ENCODE assay signal across 8 cellular contexts in genomic region chr1:11924334-11925195, GRCh38. TPM values are rescaled to one million over a fixed set of nuclear protein-coding genes. Genes with fewer than 3 reads are reported as not detected.
A peak's percentile ranks its signal among the peaks of the same experiment; 100 is the strongest.
DNase-seq lines count a peak whose midpoint lies in the region; ATAC-seq and TF ChIP-seq lines count a peak whose summit lies in the region.

No MANE protein-coding gene starts in this region.

- H3K4me1 Mint-ChIP-seq in glutamatergic neuron (ENCODE audit: low read depth, unreplicated experiment): peaks cover 13% of the 10 kb centered on the region

- DNase-seq in glutamatergic neuron: no peak
- no peak for DNase-seq in spleen
- no peak for DNase-seq in NCI-H446 treated with DMSO at 0.1 percent for 48 hours (lab: John Stamatoyannopoulos, UW)

- peaks cover 12% of the 10 kb centered on the region for H3K9me3 Mint-ChIP-seq in glutamatergic neuron (ENCODE audit: unreplicated experiment)

- intact Hi-C loops in spleen (cut with DNase I; ENCODE audit: low total_unique reads): no loop called here

- H3K36me3 ChIP-seq in SU-DHL-6 (ENCODE audit: low read length) (peaks cover 4% of the 10 kb centered on the region; the same call in 1 of the 2 replicates), spleen (peaks cover 0 to 45% (median 40%) of the 10 kb centered on the region in 6 donors)

- no peak overlapping the region for H2AFZ ChIP-seq in SU-DHL-6 (ENCODE audit: low read depth, low read length, severe bottlenecking)

- peak overlapping the region; percentile 90 for H3K4me3 Mint-ChIP-seq in glutamatergic neuron (ENCODE audit: unreplicated experiment)

- peaks cover 4% of the 10 kb centered on the region for H3K27me3 Mint-ChIP-seq in glutamatergic neuron (ENCODE audit: unreplicated experiment)

- TF ChIP-seq POLR2A in spleen (IDR thresholded peaks at IDR 0.05): no peak

- peaks cover 16% of the 10 kb centered on the region for H4K20me1 ChIP-seq in SU-DHL-6 (ENCODE audit: low read depth, low read length)

- 55 to 74% (median 68%) methylated on average over 16 of the region's 16 CpGs for WGBS in spleen, 5 donors

- H3K27me3 ChIP-seq in SU-DHL-6 (ENCODE audit: low read length) (no peaks in the 10 kb centered on the region), spleen (replicated peaks in 1 of 7) (no peaks in the 10 kb centered on the region)

- peak overlapping the region; percentile 62 for H3K27ac ChIP-seq in SU-DHL-6 (ENCODE audit: low read depth, low read length)
- peak overlapping the region in 4 of 8 donors; percentile 15 to 90 (median 84) for H3K27ac ChIP-seq in spleen

- H3K4me2 ChIP-seq in SU-DHL-6 (ENCODE audit: low read depth, low read length, poor library complexity, severe bottlenecking): peak overlapping the region; percentile 88

- H3K9ac ChIP-seq in SU-DHL-6 (ENCODE audit: low read length): peak overlapping the region; percentile 64

- H3K9me2 ChIP-seq in SU-DHL-6 (replicated peaks; ENCODE audit: insufficient read depth, low read length): no peaks in the 10 kb centered on the region

- peak overlapping the region; percentile 68 for H3K4me3 ChIP-seq in SU-DHL-6 (ENCODE audit: insufficient read depth, low read length, poor library complexity, severe bottlenecking)
- peak overlapping the region; percentile 48 to 89 (median 64) for H3K4me3 ChIP-seq in spleen

- peaks cover 48% of the 10 kb centered on the region for H3K79me2 ChIP-seq in SU-DHL-6 (ENCODE audit: insufficient read depth, low read length)

- H3F3A ChIP-seq in SU-DHL-6 (ENCODE audit: insufficient read depth): peaks cover 9% of the 10 kb centered on the region

- ATAC-seq in GM21723 (IDR thresholded peaks at IDR 0.05; ENCODE audit: unreplicated experiment) (peak; percentile 11), HG03520 (IDR thresholded peaks at IDR 0.05; ENCODE audit: unreplicated experiment) (no peak), GM19452 (IDR thresholded peaks at IDR 0.05; ENCODE audit: unreplicated experiment) (no peak), GM21825 (IDR thresholded peaks at IDR 0.05; ENCODE audit: unreplicated experiment) (no peak)

- H3K9me3 ChIP-seq in SU-DHL-6 (ENCODE audit: insufficient read depth, low read length) (no peaks in the 10 kb centered on the region), spleen (no peaks in the 10 kb centered on the region)

- no peaks in the 10 kb centered on the region for H3K36me3 Mint-ChIP-seq in glutamatergic neuron (ENCODE audit: unreplicated experiment)

- H3K4me1 ChIP-seq in spleen: peaks cover 27 to 74% (median 64%) of the 10 kb centered on the region in 6 donors

- H3K27ac Mint-ChIP-seq in glutamatergic neuron (ENCODE audit: unreplicated experiment): peak overlapping the region; percentile 66

- TF ChIP-seq CTCF in SU-DHL-6 (IDR thresholded peaks at IDR 0.05; ENCODE audit: insufficient read depth, low read length, poor library complexity, severe bottlenecking) (no peak), glutamatergic neuron (IDR thresholded peaks at IDR 0.05; ENCODE audit: partially characterized antibody, unreplicated experiment) (no peak), spleen (IDR thresholded peaks at IDR 0.05 in 8 of 11, conservative IDR thresholded peaks at IDR 0.05 in 3 of 11) (no peak)

RNA-seq across cellular contexts. Expression of gene KIAA2013, which starts 1.7 kb away (rescaled TPM):
- 35.7 TPM for total RNA-seq in glutamatergic neuron (ENCODE audit: unreplicated experiment)
- 10 to 100 TPM; 39.0 to 93.0 (median 45.8) TPM for total RNA-seq in spleen
- 10 to 100 TPM; 20.7 to 36.2 (median 26.5) TPM for polyA plus RNA-seq in spleen

RNA-seq across cellular contexts. Expression of gene PLOD1, which starts 10.0 kb away (rescaled TPM):
- total RNA-seq in glutamatergic neuron (ENCODE audit: unreplicated experiment): 113 TPM
- total RNA-seq in spleen: 10 to 100 TPM; 40.0 to 53.4 (median 46.4) TPM
- 10 to 100 TPM; 11.6 to 19.7 (median 14.5) TPM for polyA plus RNA-seq in spleen

RNA-seq across cellular contexts. Expression of gene MFN2, which starts 55.7 kb away (rescaled TPM):
- 61.9 TPM for total RNA-seq in glutamatergic neuron (ENCODE audit: unreplicated experiment)
- 10 to 100 TPM; 47.3 to 69.6 (median 62.9) TPM for total RNA-seq in spleen
- polyA plus RNA-seq in spleen: 10 to 100 TPM; 14.8 to 28.1 (median 16.2) TPM
